13 cellular contexts compared by ENCODE assay signal in genomic region chr15:78001656-78002055, GRCh38.
"Had no signal": no experiment of that assay in that cellular context is flagged by ENCODE, and none has a peak within 500 bp of the region (broad histone marks: within the 10 kb centered on the region; RNA-seq: fewer than 3 reads in every experiment).

No MANE protein-coding gene starts in this region.

- FAIRE-seq: astrocyte, colon, urothelium cell line had no signal

- H3K27ac Mint-ChIP-seq: activated CD4-positive, alpha-beta T cell treated with anti-CD3 and anti-CD28 coated beads for 36 hours had no signal

- H3K4me3 Mint-ChIP-seq: activated CD4-positive, alpha-beta T cell treated with anti-CD3 and anti-CD28 coated beads for 36 hours; naive thymus-derived CD4-positive, alpha-beta T cell had no signal

- H3K27me3 Mint-ChIP-seq: activated CD4-positive, alpha-beta T cell treated with anti-CD3 and anti-CD28 coated beads for 36 hours; naive thymus-derived CD4-positive, alpha-beta T cell had no signal

- DNase-seq: activated CD4-positive, alpha-beta T cell treated with anti-CD3 and anti-CD28 coated beads for 36 hours; esophagus squamous epithelium; foreskin fibroblast; mammary epithelial cell; naive thymus-derived CD4-positive, alpha-beta T cell; stimulated activated CD4-positive, alpha-beta T cell treated with anti-CD3 and anti-CD28 coated beads, Interleukin-2, amount 100 ng/mL, for 24 hours; stimulated activated naive CD8-positive, alpha-beta T cell treated with anti-CD3 and anti-CD28 coated beads, Interleukin-15, Interleukin-2, amounts not matched to agents 100 U/mL and 50 U/mL, for 24 hours; T1000; WERI-Rb-1 had no signal

- ATAC-seq: activated CD4-positive, alpha-beta T cell treated with anti-CD3 and anti-CD28 coated beads for 36 hours; naive thymus-derived CD4-positive, alpha-beta T cell; sciatic nerve; stimulated activated naive CD8-positive, alpha-beta T cell treated with anti-CD3 and anti-CD28 coated beads, Interleukin-15, Interleukin-2, amounts not matched to agents 100 U/mL and 50 U/mL, for 24 hours had no signal

- H3K9me3 Mint-ChIP-seq: naive thymus-derived CD4-positive, alpha-beta T cell had no signal
